1 cellular context compared by ENCODE assay signal in genomic region chr17:43021739-43022512, GRCh38.
TF ChIP-seq lines count a peak whose summit lies in the region.

TSS of gene VAT1 (minus strand) at chr17:43022385. CDS start at chr17:43022322, 63 bp downstream.

TF ChIP-seq in HepG2, 621 proteins besides CTCF, POLR2A, EP300 and RAD21 (continued from another document and continues in another):
- peak; percentile 66 for TF ChIP-seq PAXIP1 (CRISPR knock-in tag; conservative IDR thresholded peaks at IDR 0.05)
- no peak; the same call in 1 of the 2 replicates for TF ChIP-seq ZNF441 (CRISPR knock-in tag; IDR thresholded peaks at IDR 0.05; ENCODE audit: borderline replicate concordance)
- peak; percentile 82 for TF ChIP-seq ZZZ3 (CRISPR knock-in tag; IDR thresholded peaks at IDR 0.05; ENCODE audit: borderline replicate concordance)
- no peak for TF ChIP-seq FIP1L1 (IDR thresholded peaks at IDR 0.05; ENCODE audit: borderline replicate concordance, insufficient read depth, low read depth, low read length)
- TF ChIP-seq RAD51 (IDR thresholded peaks at IDR 0.05; ENCODE audit: borderline replicate concordance), result no peak
- peak; percentile 98 for TF ChIP-seq SNAPC2 (CRISPR knock-in tag; IDR thresholded peaks at IDR 0.05)
- no peak for TF ChIP-seq NFRKB (IDR thresholded peaks at IDR 0.05)
- TF ChIP-seq AKAP8 (CRISPR knock-in tag; IDR thresholded peaks at IDR 0.05), result peak; percentile 87
- no peak for TF ChIP-seq HMG20A (CRISPR knock-in tag; IDR thresholded peaks at IDR 0.05; ENCODE audit: borderline replicate concordance)
- TF ChIP-seq, protein P1, sequence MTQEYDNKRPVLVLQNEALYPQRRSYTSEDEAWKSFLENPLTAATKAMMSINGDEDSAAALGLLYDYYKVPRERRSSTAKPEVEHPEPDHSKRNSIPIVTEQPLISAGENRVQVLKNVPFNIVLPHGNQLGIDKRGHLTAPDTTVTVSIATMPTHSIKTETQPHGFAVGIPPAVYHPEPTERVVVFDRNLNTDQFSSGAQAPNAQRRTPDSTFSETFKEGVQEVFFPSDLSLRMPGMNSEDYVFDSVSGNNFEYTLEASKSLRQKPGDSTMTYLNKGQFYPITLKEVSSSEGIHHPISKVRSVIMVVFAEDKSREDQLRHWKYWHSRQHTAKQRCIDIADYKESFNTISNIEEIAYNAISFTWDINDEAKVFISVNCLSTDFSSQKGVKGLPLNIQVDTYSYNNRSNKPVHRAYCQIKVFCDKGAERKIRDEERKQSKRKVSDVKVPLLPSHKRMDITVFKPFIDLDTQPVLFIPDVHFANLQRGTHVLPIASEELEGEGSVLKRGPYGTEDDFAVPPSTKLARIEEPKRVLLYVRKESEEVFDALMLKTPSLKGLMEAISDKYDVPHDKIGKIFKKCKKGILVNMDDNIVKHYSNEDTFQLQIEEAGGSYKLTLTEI (CRISPR knock-in tag; conservative IDR thresholded peaks at IDR 0.05), result no peak
- peak; percentile 51; the same call in 1 of the 2 replicates for TF ChIP-seq THAP11 (CRISPR knock-in tag; IDR thresholded peaks at IDR 0.05)
- peak; percentile 94 for TF ChIP-seq HOXA9 (CRISPR knock-in tag; IDR thresholded peaks at IDR 0.05; ENCODE audit: borderline replicate concordance)
- no peak for TF ChIP-seq ZNF3 (CRISPR knock-in tag; IDR thresholded peaks at IDR 0.05)
- peak; percentile 36; the same call in 1 of the 2 replicates for TF ChIP-seq ZNF772 (CRISPR knock-in tag; IDR thresholded peaks at IDR 0.05)
- TF ChIP-seq CC2D1A (CRISPR knock-in tag; IDR thresholded peaks at IDR 0.05), result no peak
- TF ChIP-seq ZFP37 (CRISPR knock-in tag; IDR thresholded peaks at IDR 0.05; ENCODE audit: borderline replicate concordance), result 0 out of 2 replicates have a peak, but pooled peaks have one; percentile 9
- peak; percentile 96 for TF ChIP-seq TFAP4 (IDR thresholded peaks at IDR 0.05; ENCODE audit: borderline replicate concordance, low read depth)
- no peak for TF ChIP-seq ZNF317 (CRISPR knock-in tag; IDR thresholded peaks at IDR 0.05)
- 0 out of 2 replicates have a peak, but pooled peaks have one; percentile 76 for TF ChIP-seq ZNF33A (CRISPR knock-in tag; IDR thresholded peaks at IDR 0.05; ENCODE audit: borderline replicate concordance)
- TF ChIP-seq HNRNPUL1 (IDR thresholded peaks at IDR 0.05; ENCODE audit: low read depth, low read length), result no peak
- TF ChIP-seq SPEN (CRISPR knock-in tag; IDR thresholded peaks at IDR 0.05; ENCODE audit: low read depth), result peak; percentile 84
- TF ChIP-seq ZBTB46 (CRISPR knock-in tag; IDR thresholded peaks at IDR 0.05; ENCODE audit: borderline replicate concordance), result peak; percentile 95; the same call in 1 of the 2 replicates
- TF ChIP-seq ZNF569 (CRISPR knock-in tag; IDR thresholded peaks at IDR 0.05; ENCODE audit: borderline replicate concordance), result no peak
- TF ChIP-seq HHEX (CRISPR knock-in tag; IDR thresholded peaks at IDR 0.05), result no peak
- peak; percentile 89; the same call in 1 of the 2 replicates for TF ChIP-seq TOPORS (CRISPR knock-in tag; IDR thresholded peaks at IDR 0.05)
- peak; percentile 49; the same call in 1 of the 2 replicates for TF ChIP-seq SP2 (CRISPR knock-in tag; IDR thresholded peaks at IDR 0.05)
- no peak for TF ChIP-seq HCFC1 (IDR thresholded peaks at IDR 0.05; ENCODE audit: low read depth, low read length)
- no peak for TF ChIP-seq SIX1 (CRISPR knock-in tag; IDR thresholded peaks at IDR 0.05; ENCODE audit: borderline replicate concordance)
- TF ChIP-seq, protein P2, sequence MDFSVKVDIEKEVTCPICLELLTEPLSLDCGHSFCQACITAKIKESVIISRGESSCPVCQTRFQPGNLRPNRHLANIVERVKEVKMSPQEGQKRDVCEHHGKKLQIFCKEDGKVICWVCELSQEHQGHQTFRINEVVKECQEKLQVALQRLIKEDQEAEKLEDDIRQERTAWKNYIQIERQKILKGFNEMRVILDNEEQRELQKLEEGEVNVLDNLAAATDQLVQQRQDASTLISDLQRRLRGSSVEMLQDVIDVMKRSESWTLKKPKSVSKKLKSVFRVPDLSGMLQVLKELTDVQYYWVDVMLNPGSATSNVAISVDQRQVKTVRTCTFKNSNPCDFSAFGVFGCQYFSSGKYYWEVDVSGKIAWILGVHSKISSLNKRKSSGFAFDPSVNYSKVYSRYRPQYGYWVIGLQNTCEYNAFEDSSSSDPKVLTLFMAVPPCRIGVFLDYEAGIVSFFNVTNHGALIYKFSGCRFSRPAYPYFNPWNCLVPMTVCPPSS (IDR thresholded peaks at IDR 0.05), result no peak
- TF ChIP-seq ZNF121 (CRISPR knock-in tag; IDR thresholded peaks at IDR 0.05), result no peak
- peak; percentile 83 for TF ChIP-seq KLF12 (CRISPR knock-in tag; IDR thresholded peaks at IDR 0.05; ENCODE audit: borderline replicate concordance)
- peak; percentile 80; the same call in 1 of the 2 replicates for TF ChIP-seq BORCS8-MEF2B (CRISPR knock-in tag; IDR thresholded peaks at IDR 0.05)
- TF ChIP-seq PTBP1 (IDR thresholded peaks at IDR 0.05; ENCODE audit: low read depth, low read length, poor library complexity, severe bottlenecking), result peak; percentile 29
- peak; percentile 57; the same call in 1 of the 2 replicates for TF ChIP-seq ZNF776 (CRISPR knock-in tag; IDR thresholded peaks at IDR 0.05)
- TF ChIP-seq ZNF543 (CRISPR knock-in tag; IDR thresholded peaks at IDR 0.05), result peak; percentile 97
- peak; percentile 91 for TF ChIP-seq YEATS4 (CRISPR knock-in tag; IDR thresholded peaks at IDR 0.05; ENCODE audit: borderline replicate concordance)
- peak; percentile 98 for TF ChIP-seq ZNF407 (CRISPR knock-in tag; IDR thresholded peaks at IDR 0.05; ENCODE audit: not compliant biosample characterization)
- no peak for TF ChIP-seq ZNF335 (CRISPR knock-in tag; IDR thresholded peaks at IDR 0.05)
- TF ChIP-seq ZSCAN25 (CRISPR knock-in tag; IDR thresholded peaks at IDR 0.05), result peak; percentile 64
- TF ChIP-seq, protein P3, sequence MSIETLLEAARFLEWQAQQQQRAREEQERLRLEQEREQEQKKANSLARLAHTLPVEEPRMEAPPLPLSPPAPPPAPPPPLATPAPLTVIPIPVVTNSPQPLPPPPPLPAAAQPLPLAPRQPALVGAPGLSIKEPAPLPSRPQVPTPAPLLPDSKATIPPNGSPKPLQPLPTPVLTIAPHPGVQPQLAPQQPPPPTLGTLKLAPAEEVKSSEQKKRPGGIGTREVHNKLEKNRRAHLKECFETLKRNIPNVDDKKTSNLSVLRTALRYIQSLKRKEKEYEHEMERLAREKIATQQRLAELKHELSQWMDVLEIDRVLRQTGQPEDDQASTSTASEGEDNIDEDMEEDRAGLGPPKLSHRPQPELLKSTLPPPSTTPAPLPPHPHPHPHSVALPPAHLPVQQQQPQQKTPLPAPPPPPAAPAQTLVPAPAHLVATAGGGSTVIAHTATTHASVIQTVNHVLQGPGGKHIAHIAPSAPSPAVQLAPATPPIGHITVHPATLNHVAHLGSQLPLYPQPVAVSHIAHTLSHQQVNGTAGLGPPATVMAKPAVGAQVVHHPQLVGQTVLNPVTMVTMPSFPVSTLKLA (IDR thresholded peaks at IDR 0.05), result no peak
